ENCODE assay signal across 10 cellular contexts in genomic region chr17:75581121-75581725, GRCh38. TPM values are rescaled to one million over a fixed set of nuclear protein-coding genes. Genes with fewer than 3 reads are reported as not detected.
DNase-seq lines count a peak whose midpoint lies in the region; ATAC-seq and TF ChIP-seq lines count a peak whose summit lies in the region.
"Not testable (repeated sequence)": the region's sequence is repeated elsewhere in the genome, so short reads cannot be mapped to it uniquely, and the experiment has no call there.
"Had no signal": no experiment of that assay in that cellular context is flagged by ENCODE, and none has a peak within 500 bp of the region (broad histone marks: within the 10 kb centered on the region; RNA-seq: fewer than 3 reads in every experiment).

No MANE protein-coding gene starts in this region.

- not testable (repeated sequence) for H3K4me1 ChIP-seq in GM23338 (ENCODE audit: insufficient read depth); naive thymus-derived CD4-positive, alpha-beta T cell (ENCODE audit: control insufficient read depth in 2 of 2, insufficient read depth in 2 of 2, low read length in 2 of 2)

- H3K27me3 Mint-ChIP-seq in GM23338 (ENCODE audit: insufficient read depth, low read depth, poor library complexity); activated naive CD8-positive, alpha-beta T cell treated with anti-CD3 and anti-CD28 coated beads, Interleukin-2, amount 50 U/mL, for 24 hours; stimulated activated naive CD8-positive, alpha-beta T cell treated with anti-CD3 and anti-CD28 coated beads, Interleukin-15, amount 100 ng/mL, for 72 hours: not testable (repeated sequence)
- H3K27me3 Mint-ChIP-seq in WTC11 (ENCODE audit: low read depth) = peaks cover 11% of the 10 kb centered on the region
- H3K27me3 Mint-ChIP-seq in activated CD8-positive, alpha-beta T cell treated with anti-CD3 and anti-CD28 coated beads, Interleukin-2, amount 10 ng/mL, durations not matched to agents 7 days and 5 days (ENCODE audit: low read depth) = peaks cover 13% of the 10 kb centered on the region
- peaks cover 0 to 37% (median 0%) of the 10 kb centered on the region in 5 donors for H3K27me3 Mint-ChIP-seq in naive thymus-derived CD4-positive, alpha-beta T cell

- H3K79me2 ChIP-seq in GM23338 (replicated peaks; ENCODE audit: insufficient read depth) = not testable (repeated sequence)

- peaks cover 17% of the 10 kb centered on the region for H3K9me3 Mint-ChIP-seq in GM23338
- H3K9me3 Mint-ChIP-seq in WTC11 = peaks cover 21% of the 10 kb centered on the region
- H3K9me3 Mint-ChIP-seq in activated CD8-positive, alpha-beta T cell treated with anti-CD3 and anti-CD28 coated beads, Interleukin-2, amount 10 ng/mL, durations not matched to agents 7 days and 5 days (ENCODE audit: insufficient read depth); activated naive CD8-positive, alpha-beta T cell treated with anti-CD3 and anti-CD28 coated beads, Interleukin-2, amount 50 U/mL, for 24 hours; naive thymus-derived CD4-positive, alpha-beta T cell; stimulated activated naive CD8-positive, alpha-beta T cell treated with anti-CD3 and anti-CD28 coated beads, Interleukin-15, amount 100 ng/mL, for 72 hours: not testable (repeated sequence)

- peak overlapping the region; percentile 38 for H2AFZ ChIP-seq in GM23338

- not testable (repeated sequence) for H3K36me3 ChIP-seq in GM23338 (ENCODE audit: insufficient read depth); naive thymus-derived CD4-positive, alpha-beta T cell (ENCODE audit: control insufficient read depth in 2 of 3, insufficient read depth in 3 of 3, low read length in 3 of 3)

- not testable (repeated sequence) for H3K4me3 ChIP-seq in GM23338
- peak overlapping the region; percentile 57 for H3K4me3 ChIP-seq in naive thymus-derived CD4-positive, alpha-beta T cell (ENCODE audit: low read length)

- H3K9me3 ChIP-seq in naive thymus-derived CD4-positive, alpha-beta T cell (ENCODE audit: control insufficient read depth in 2 of 3, low read length in 3 of 3) = not testable (repeated sequence)

- DNase-seq in GM23338 (ENCODE audit: low spot score); WTC11 (ENCODE audit: low spot score): not testable (repeated sequence)
- DNase-seq in activated CD8-positive, alpha-beta T cell treated with anti-CD3 and anti-CD28 coated beads, Interleukin-2, amount 10 ng/mL, durations not matched to agents 7 days and 5 days = peak; percentile 74
- DNase-seq in activated T-helper 1 cell treated with Interleukin-2 at 50 U/mL for 16 hours (ENCODE audit: low read depth) = peak; percentile 13
- DNase-seq in activated naive CD8-positive, alpha-beta T cell treated with anti-CD3 and anti-CD28 coated beads, Interleukin-2, amount 50 U/mL, for 24 hours = peak; percentile 67
- DNase-seq in naive thymus-derived CD4-positive, alpha-beta T cell = peak in 8 of 9 donors; percentile 46 to 69 (median 56)
- DNase-seq in stimulated activated CD4-positive, alpha-beta T cell treated with anti-CD3 and anti-CD28 coated beads, Interleukin-4, amount 100 ng/mL, for 24 hours = peak; percentile 44
- DNase-seq in stimulated activated naive CD8-positive, alpha-beta T cell treated with anti-CD3 and anti-CD28 coated beads, Interleukin-15, amount 100 ng/mL, for 72 hours = peak; percentile 74 to 78

- H3K4me1 Mint-ChIP-seq in GM23338; WTC11; activated naive CD8-positive, alpha-beta T cell treated with anti-CD3 and anti-CD28 coated beads, Interleukin-2, amount 50 U/mL, for 24 hours; stimulated activated naive CD8-positive, alpha-beta T cell treated with anti-CD3 and anti-CD28 coated beads, Interleukin-15, amount 100 ng/mL, for 72 hours: not testable (repeated sequence)
- peaks cover 12% of the 10 kb centered on the region for H3K4me1 Mint-ChIP-seq in activated CD8-positive, alpha-beta T cell treated with anti-CD3 and anti-CD28 coated beads, Interleukin-2, amount 10 ng/mL, durations not matched to agents 7 days and 5 days (ENCODE audit: low read depth)
- H3K4me1 Mint-ChIP-seq in naive thymus-derived CD4-positive, alpha-beta T cell = peaks cover 6 to 14% (median 8%) of the 10 kb centered on the region in 7 donors

- H3K36me3 Mint-ChIP-seq in GM23338 (ENCODE audit: low read depth); WTC11; activated CD8-positive, alpha-beta T cell treated with anti-CD3 and anti-CD28 coated beads, Interleukin-2, amount 10 ng/mL, durations not matched to agents 7 days and 5 days (ENCODE audit: low read depth); activated naive CD8-positive, alpha-beta T cell treated with anti-CD3 and anti-CD28 coated beads, Interleukin-2, amount 50 U/mL, for 24 hours (ENCODE audit: low read depth); naive thymus-derived CD4-positive, alpha-beta T cell: not testable (repeated sequence)

- not testable (repeated sequence) for H3F3A ChIP-seq in GM23338 (replicated peaks; ENCODE audit: low read depth)

- intact Hi-C loops in naive thymus-derived CD4-positive, alpha-beta T cell (cut with micrococcal nuclease) = loop anchor here (1.0 to 10.0 kb wide), 2 partner anchors 8 to 316 kb away; partner anchors contain the start of genes GGA3 (in 1 of the 2) and MRPS7 (in 1 of the 2)

- POLR2A ChIA-PET in WTC11 (lab: Charles Lee) = not testable (repeated sequence)
- POLR2A ChIA-PET in activated CD8-positive, alpha-beta T cell treated with anti-CD3 and anti-CD28 coated beads, Interleukin-2, amount 10 ng/mL, durations not matched to agents 7 days and 5 days (lab: Charles Lee) = interaction anchor here (0.6 to 1.2 kb wide), 8 partner anchors 9 to 195 kb away, joined by 3 to 5 read pairs (median 4); no protein-coding TSS in a partner anchor
- POLR2A ChIA-PET in naive thymus-derived CD4-positive, alpha-beta T cell (lab: Charles Lee) = interaction anchor here (0.6 to 1.8 kb wide), 6 partner anchors 9 to 322 kb away, joined by 3 to 4 read pairs (median 3); partner anchors contain the start of gene TMEM94

- CTCF ChIA-PET in WTC11 (lab: Charles Lee) = interaction anchor here (0.7 to 1.9 kb wide), 7 partner anchors 10 to 1713 kb away, joined by 3 to 9 read pairs (median 3); partner anchors contain the start of gene SMIM5
- CTCF ChIA-PET in activated CD8-positive, alpha-beta T cell treated with anti-CD3 and anti-CD28 coated beads, Interleukin-2, amount 10 ng/mL, durations not matched to agents 7 days and 5 days (lab: Charles Lee) = interaction anchor here (0.9 to 4.5 kb wide), 10 partner anchors 10 to 311 kb away, joined by 3 to 18 read pairs (median 4); partner anchors contain the start of genes MIF4GD, SLC25A19 and TSEN54
- CTCF ChIA-PET in naive thymus-derived CD4-positive, alpha-beta T cell (lab: Charles Lee) = not testable (repeated sequence)

- not testable (repeated sequence) for TF ChIP-seq CTCF in GM23338 (conservative IDR thresholded peaks at IDR 0.05; ENCODE audit: low read depth in 2 of 2); WTC11 (IDR thresholded peaks at IDR 0.05)

- not testable (repeated sequence) for ATAC-seq in GM23338, WTC11
- ATAC-seq in activated CD8-positive, alpha-beta T cell treated with anti-CD3 and anti-CD28 coated beads, Interleukin-2, amount 10 ng/mL, durations not matched to agents 7 days and 5 days = peak; percentile 76
- peak; percentile 38 for ATAC-seq in activated naive CD8-positive, alpha-beta T cell treated with anti-CD3 and anti-CD28 coated beads, Interleukin-2, amount 50 U/mL, for 24 hours
- peak; percentile 26 for ATAC-seq in naive thymus-derived CD4-positive, alpha-beta T cell
- ATAC-seq in stimulated activated naive CD8-positive, alpha-beta T cell treated with anti-CD3 and anti-CD28 coated beads, Interleukin-15, amount 100 ng/mL, for 72 hours = peak; percentile 80

- H3K4me3 Mint-ChIP-seq in GM23338, WTC11: not testable (repeated sequence)
- peak overlapping the region; percentile 76 for H3K4me3 Mint-ChIP-seq in activated CD8-positive, alpha-beta T cell treated with anti-CD3 and anti-CD28 coated beads, Interleukin-2, amount 10 ng/mL, durations not matched to agents 7 days and 5 days
- H3K4me3 Mint-ChIP-seq in activated naive CD8-positive, alpha-beta T cell treated with anti-CD3 and anti-CD28 coated beads, Interleukin-2, amount 50 U/mL, for 24 hours = peak overlapping the region; percentile 80
- H3K4me3 Mint-ChIP-seq in naive thymus-derived CD4-positive, alpha-beta T cell = peak overlapping the region; percentile 75 to 90 (median 83)
- peak overlapping the region; percentile 91 to 96 for H3K4me3 Mint-ChIP-seq in stimulated activated naive CD8-positive, alpha-beta T cell treated with anti-CD3 and anti-CD28 coated beads, Interleukin-15, amount 100 ng/mL, for 72 hours

- H3K27me3 ChIP-seq in GM23338 (ENCODE audit: insufficient read depth); naive thymus-derived CD4-positive, alpha-beta T cell (ENCODE audit: control insufficient read depth in 2 of 2, insufficient read depth in 2 of 2, low read length in 2 of 2): not testable (repeated sequence)

- H3K27ac ChIP-seq in GM23338 (ENCODE audit: low read depth); naive thymus-derived CD4-positive, alpha-beta T cell (ENCODE audit: low read depth, low read length): not testable (repeated sequence)

- not testable (repeated sequence) for H3K27ac Mint-ChIP-seq in GM23338; WTC11; activated naive CD8-positive, alpha-beta T cell treated with anti-CD3 and anti-CD28 coated beads, Interleukin-2, amount 50 U/mL, for 24 hours
- peak overlapping the region; percentile 77 for H3K27ac Mint-ChIP-seq in activated CD8-positive, alpha-beta T cell treated with anti-CD3 and anti-CD28 coated beads, Interleukin-2, amount 10 ng/mL, durations not matched to agents 7 days and 5 days
- peak overlapping the region; percentile 41 to 92 (median 61) for H3K27ac Mint-ChIP-seq in naive thymus-derived CD4-positive, alpha-beta T cell
- peak overlapping the region; percentile 77 to 90 for H3K27ac Mint-ChIP-seq in stimulated activated naive CD8-positive, alpha-beta T cell treated with anti-CD3 and anti-CD28 coated beads, Interleukin-15, amount 100 ng/mL, for 72 hours

- H3K9me2 ChIP-seq in GM23338 (ENCODE audit: insufficient read depth) = not testable (repeated sequence)

- not testable (repeated sequence) for H3K4me2 ChIP-seq in GM23338

- H4K20me1 ChIP-seq in GM23338 (replicated peaks; ENCODE audit: insufficient read depth) = not testable (repeated sequence)

RNA-seq across cellular contexts. Expression of gene MYO15B, which starts 6.4 kb away (rescaled TPM):
- 7.2 and 12.4 TPM in 2 replicates for total RNA-seq in GM23338 (2014; rRNA removed; shearing (Covaris generic))
- 3.8 and 6.6 TPM in 2 replicates for polyA plus RNA-seq in GM23338 (2016; fragmentation: Nextera tagmentation; extraction: Ambion mirVana)
- total RNA-seq in WTC11 (2021) = 35.6 to 51.1 TPM (median 51.0 TPM) in 3 replicates
- total RNA-seq in activated CD8-positive, alpha-beta T cell treated with anti-CD3 and anti-CD28 coated beads, Interleukin-2, amount 10 ng/mL, durations not matched to agents 7 days and 5 days = 10 to 100 TPM; 26.9 to 27.8 TPM
- total RNA-seq in naive thymus-derived CD4-positive, alpha-beta T cell = 100 to 1,000 TPM in 4 of 5 experiments, 10 to 100 TPM in 1; 72.2 to 461 (median 304) TPM
- 1 to 10 TPM; 1.2 to 2.3 TPM for polyA plus RNA-seq in naive thymus-derived CD4-positive, alpha-beta T cell

RNA-seq across cellular contexts. Expression of gene SMIM5, which starts 52.0 kb away (rescaled TPM):
- total RNA-seq in GM23338 (2014; rRNA removed; shearing (Covaris generic)) = not detected in 2 replicates
- 0.16 TPM in 1 of 2 replicates, not detected in the other for polyA plus RNA-seq in GM23338 (2016; fragmentation: Nextera tagmentation; extraction: Ambion mirVana)
- 0.05 TPM in 1 of 3 replicates, not detected in the others for total RNA-seq in WTC11 (2021)
- under 1 TPM in 1 of 2 experiments, not detected in 1; 0.31 TPM for total RNA-seq in activated CD8-positive, alpha-beta T cell treated with anti-CD3 and anti-CD28 coated beads, Interleukin-2, amount 10 ng/mL, durations not matched to agents 7 days and 5 days
- 1 to 10 TPM in 2 of 5 experiments, under 1 TPM in 3; 0.43 to 2.4 (median 0.84) TPM for total RNA-seq in naive thymus-derived CD4-positive, alpha-beta T cell
- under 1 TPM; 0.06 to 0.22 TPM for polyA plus RNA-seq in naive thymus-derived CD4-positive, alpha-beta T cell
- total RNA-seq: GM23248, lung microvascular endothelial cell had no signal

RNA-seq across cellular contexts. Expression of gene LLGL2, which starts 55.7 kb away (rescaled TPM):
- total RNA-seq in GM23338 (2014; rRNA removed; shearing (Covaris generic)) = 63.9 and 78.5 TPM in 2 replicates
- 62.5 and 71.9 TPM in 2 replicates for polyA plus RNA-seq in GM23338 (2016; fragmentation: Nextera tagmentation; extraction: Ambion mirVana)
- 94.3 to 103 TPM (median 97.0 TPM) in 3 replicates for total RNA-seq in WTC11 (2021)
- 10 to 100 TPM; 19.3 to 19.8 TPM for total RNA-seq in activated CD8-positive, alpha-beta T cell treated with anti-CD3 and anti-CD28 coated beads, Interleukin-2, amount 10 ng/mL, durations not matched to agents 7 days and 5 days
- 10 to 100 TPM; 22.4 to 55.7 (median 33.7) TPM for total RNA-seq in naive thymus-derived CD4-positive, alpha-beta T cell
- 10 to 100 TPM in 1 of 2 donors, 1 to 10 TPM in 1; 9.2 to 12.8 TPM for polyA plus RNA-seq in naive thymus-derived CD4-positive, alpha-beta T cell
- total RNA-seq: GM23248 had no signal
- polyA plus RNA-seq: GM23248 had no signal
